ENCODE assay signal across 1 cellular context in genomic region chr3:63089735-63090134, GRCh38.
A peak's percentile ranks its signal among the peaks of the same experiment; 100 is the strongest.
TF ChIP-seq lines count a peak whose summit lies in the region.

No MANE protein-coding gene starts in this region.

TF ChIP-seq in HepG2, 621 proteins besides CTCF, POLR2A, EP300 and RAD21 (continued from another document):
- TF ChIP-seq ZKSCAN1 (IDR thresholded peaks at IDR 0.05; ENCODE audit: low read length) (0 out of 2 replicates have a peak, but pooled peaks have one; percentile 27), ONECUT2 (CRISPR knock-in tag; IDR thresholded peaks at IDR 0.05) (peak; percentile 20; the same call in 1 of the 2 replicates)
